Comparison of ENCODE assay signal across 8 cellular contexts in genomic region chr1:183609313-183609712, GRCh38. TPM values are rescaled to one million over a fixed set of nuclear protein-coding genes. Genes with fewer than 3 reads are reported as not detected.
A peak's percentile ranks its signal among the peaks of the same experiment; 100 is the strongest.
DNase-seq lines count a peak whose midpoint lies in the region; ATAC-seq, FAIRE-seq and TF ChIP-seq lines count a peak whose summit lies in the region.

No MANE protein-coding gene starts in this region.

- peak; percentile 87 for DNase-seq in EH (ENCODE audit: low read depth)
- peak; percentile 20 for DNase-seq in NCI-H146 (lab: John Stamatoyannopoulos, UW)
- no peak for DNase-seq in GM12878 (ENCODE audit: low read depth, low spot score)
- peak; percentile 87 for DNase-seq in kidney tubule cell (ENCODE audit: low spot score)
- DNase-seq in thyroid gland = peak in 1 of 2 donors; percentile 21
- DNase-seq in HTR-8/SVneo (ENCODE audit: insufficient read length, low spot score) = no peak

- intact Hi-C loops in GM12878 (cut with micrococcal nuclease; ENCODE audit: unreplicated experiment) = loop anchor here (1.0 to 5.0 kb wide), 3 partner anchors 13 to 307 kb away; partner anchors contain the start of gene SMG7
- intact Hi-C loops in thyroid gland (cut with DNase I) = no loop called here

- H3K9me3 ChIP-seq in GM12878 (replicated peaks; ENCODE audit: control insufficient read depth, insufficient read depth, low read length) = no peaks in the 10 kb centered on the region
- no peaks in the 10 kb centered on the region for H3K9me3 ChIP-seq in thyroid gland

- in situ Hi-C loops in GM12878 (cut with MboI) = no loop called here

- peak overlapping the region; percentile 53 for H3K27ac ChIP-seq in GM12878 (ENCODE audit: control insufficient read depth, insufficient read depth)
- H3K27ac ChIP-seq in thyroid gland = peak overlapping the region in 2 of 3 donors; percentile 44 to 54

- BruUV-seq in GM12878 (replicated peaks; lab: Mats Ljungman, UMichigan) = no TSS peak

- no peak overlapping the region for H3K9ac ChIP-seq in GM12878 (ENCODE audit: control insufficient read depth, insufficient read depth, low read length)

- H3K4me2 ChIP-seq in GM12878 (ENCODE audit: control insufficient read depth, insufficient read depth) = peak overlapping the region; percentile 46

- H3K36me3 ChIP-seq in GM12878 (ENCODE audit: control insufficient read depth in 2 of 2, insufficient read depth in 2 of 2, low read length in 1 of 2) (no peaks in the 10 kb centered on the region), thyroid gland (no peaks in the 10 kb centered on the region)

- peak overlapping the region; percentile 88 for H2AFZ ChIP-seq in GM12878 (ENCODE audit: control insufficient read depth, low read depth, low read length)

- TF ChIP-seq RAD21 in GM12878 (IDR thresholded peaks at IDR 0.05; ENCODE audit: insufficient read depth, low read depth, low read length) = peak; percentile 70

- TF ChIP-seq CTCF in GM12878 (IDR thresholded peaks at IDR 0.05 in 2 of 3, conservative IDR thresholded peaks at IDR 0.05 in 1 of 3; ENCODE audit: control insufficient read depth in 2 of 3, extremely low read depth in 1 of 3, insufficient read depth in 1 of 3, low read depth in 3 of 3, low read length in 3 of 3) (peak; percentile 69 to 76 (median 72)), thyroid gland (IDR thresholded peaks at IDR 0.05) (peak in 2 of 6 experiments; percentile 11 to 15)

- POLR2A ChIA-PET in GM12878 (lab: Charles Lee) = interaction anchor here (0.6 to 9.4 kb wide), 6 partner anchors 11 to 224 kb away, joined by 3 to 199 read pairs (median 4); partner anchors contain the start of genes ARPC5 and NCF2

- WGBS in GM12878 (ENCODE audit: insufficient coverage, insufficient replicate concordance, low lambda C conversion rate, missing lambda C conversion rate) = 0% methylated on average over 5 of the region's 5 CpGs
- WGBS in thyroid gland, 2 donors = 56 to 59% methylated on average over 5 of the region's 5 CpGs

- H3K4me3 ChIP-seq in GM12878 (no peak overlapping the region), thyroid gland (replicated peaks in 1 of 3) (no peak overlapping the region)

- H3K79me2 ChIP-seq in GM12878 (ENCODE audit: control insufficient read depth, insufficient read depth, low read length) = no peaks in the 10 kb centered on the region

- H4K20me1 ChIP-seq in GM12878 (ENCODE audit: control insufficient read depth, insufficient read depth) = no peaks in the 10 kb centered on the region

- RAD21 ChIA-PET in GM12878 (lab: Charles Lee; ENCODE audit: unreplicated experiment) = interaction anchor here (0.7 to 6.1 kb wide), 16 partner anchors 10 to 306 kb away, joined by 3 to 69 read pairs (median 13); partner anchors contain the start of genes APOBEC4 and NCF2

- no peak for TF ChIP-seq POLR2A in GM12878 (IDR thresholded peaks at IDR 0.05; ENCODE audit: low read depth, low read length)
- no peak for TF ChIP-seq POLR2A in thyroid gland (IDR thresholded peaks at IDR 0.05)

- SMC1A ChIA-PET in GM12878 (lab: Charles Lee; ENCODE audit: uncharacterized antibody, unreplicated experiment) = interaction anchor here (0.5 to 12.6 kb wide), 18 partner anchors 9 to 431 kb away, joined by 3 to 363 read pairs (median 6); partner anchors contain the start of genes APOBEC4, ARPC5 and NCF2

- ATAC-seq in GM21723 (IDR thresholded peaks at IDR 0.05; ENCODE audit: unreplicated experiment) (peak; percentile 36), GM12878 (peak; percentile 62), HG02973 (IDR thresholded peaks at IDR 0.05; ENCODE audit: unreplicated experiment) (no peak)

- CTCF ChIA-PET in GM12878 (lab: Yijun Ruan, JAX) = interaction anchor here (0.8 to 9.8 kb wide), 20 partner anchors 8 to 332 kb away, joined by 3 to 152 read pairs (median 8); partner anchors contain the start of gene NCF2

- no peaks in the 10 kb centered on the region for H3K27me3 ChIP-seq in GM12878 (replicated peaks in 1 of 2; ENCODE audit: control insufficient read depth in 2 of 2, insufficient read depth in 2 of 2, low read length in 1 of 2)
- H3K27me3 ChIP-seq in thyroid gland = no peaks in the 10 kb centered on the region

- H3K4me1 ChIP-seq in GM12878 (ENCODE audit: control insufficient read depth, insufficient read depth, low read length) (peaks cover 46% of the 10 kb centered on the region), thyroid gland (peaks cover 0 to 8% of the 10 kb centered on the region in 2 donors)

- peak in 1 of 2 experiments; percentile 57; a peak in 1 of 4 replicates for TF ChIP-seq EP300 in GM12878 (IDR thresholded peaks at IDR 0.05; ENCODE audit: borderline replicate concordance in 1 of 2, control insufficient read depth in 1 of 2, low read depth in 2 of 2, low read length in 2 of 2)

- no peak for FAIRE-seq in GM12878 (lab: Jason Lieb, UNC)
- no peak for FAIRE-seq in HTR-8/SVneo (lab: Jason Lieb, UNC)

TF ChIP-seq in GM12878, 131 proteins besides CTCF, POLR2A, EP300 and RAD21 (continues in another document):
- TF ChIP-seq BMI1 (IDR thresholded peaks at IDR 0.05; ENCODE audit: borderline replicate concordance) (no peak), POU2F2 (IDR thresholded peaks at IDR 0.05; ENCODE audit: borderline replicate concordance, low read depth, low read length) (peak; percentile 61; the same call in 1 of the 3 replicates), GATAD2B (conservative IDR thresholded peaks at IDR 0.05; ENCODE audit: low read depth) (no peak), POLR2AphosphoS5 (IDR thresholded peaks at IDR 0.05; ENCODE audit: low read length) (no peak)

RNA-seq across cellular contexts. Expression of gene NCF2, which starts 19.1 kb away (rescaled TPM):
- total RNA-seq in GM12878 (2013; cell fraction: nucleolus; rRNA removed) = 173 and 175 TPM in 2 replicates
- total RNA-seq in GM12878 (2014; rRNA removed) (85.5 and 99.5 TPM in 2 replicates), GM12878 (2014; rRNA removed; fragmentation: Illumina TruSeq; extraction: Trizol) (95.7 and 98.4 TPM in 2 replicates), GM12878 (2021) (68.8 and 71.1 TPM in 2 replicates), thyroid gland (1 to 10 TPM; 3.5 to 9.8 (median 4.5) TPM)
- 19.4 TPM for polyA plus RNA-seq in GM12878 (2011; ENCODE audit: low read depth)
- polyA plus RNA-seq in GM12878 (2011; rRNA removed) (256 and 273 TPM in 2 replicates), GM12878 (2014; fragmentation: Illumina TruSeq; extraction: Trizol) (96.9 and 98.4 TPM in 2 replicates), GM12878 (2014; fragmentation: Nextera tagmentation; extraction: Ambion mirVana) (10 to 100 TPM; 31.4 to 61.2 TPM), GM12878 (2014; rRNA removed) (82.0 and 91.3 TPM in 2 replicates), GM12878 (2016; fragmentation: Nextera tagmentation; extraction: Ambion mirVana) (10 to 100 TPM; 43.4 to 49.1 TPM)
- polyA plus RNA-seq in GM12878 (2011; cell fraction: cytosol; rRNA removed) = 202 and 240 TPM in 2 replicates
- polyA plus RNA-seq in GM12878 (2011; cell fraction: nucleus; rRNA removed) = 192 and 214 TPM in 2 replicates
- polyA plus RNA-seq in GM12878 (2012) = 24.9 and 29.9 TPM in 2 replicates
- 214 and 342 TPM in 2 replicates for polyA minus RNA-seq in GM12878 (2011; rRNA and poly(A)+ RNA removed)
- 62.0 and 76.6 TPM in 2 replicates for polyA minus RNA-seq in GM12878 (2011; cell fraction: cytosol; rRNA and poly(A)+ RNA removed)
- polyA minus RNA-seq in GM12878 (2011; cell fraction: nucleus; rRNA and poly(A)+ RNA removed) = 58.5 and 84.8 TPM in 2 replicates

RNA-seq across cellular contexts. Expression of gene ARPC5, which starts 26.3 kb away (rescaled TPM):
- total RNA-seq in GM12878 (2013; cell fraction: nucleolus; rRNA removed) = 63.2 and 67.3 TPM in 2 replicates
- total RNA-seq in GM12878 (2014; rRNA removed) (306 and 348 TPM in 2 replicates), GM12878 (2014; rRNA removed; fragmentation: Illumina TruSeq; extraction: Trizol) (313 and 325 TPM in 2 replicates), GM12878 (2021) (281 and 291 TPM in 2 replicates), thyroid gland (100 to 1,000 TPM in 2 of 4 donors, 10 to 100 TPM in 2; 70.5 to 158 (median 95.7) TPM)
- polyA plus RNA-seq in GM12878 (2011; ENCODE audit: low read depth) = 98.1 TPM
- polyA plus RNA-seq in GM12878 (2011; rRNA removed) (469 and 611 TPM in 2 replicates), GM12878 (2014; fragmentation: Illumina TruSeq; extraction: Trizol) (296 and 313 TPM in 2 replicates), GM12878 (2014; fragmentation: Nextera tagmentation; extraction: Ambion mirVana) (100 to 1,000 TPM; 246 to 274 TPM), GM12878 (2014; rRNA removed) (238 and 284 TPM in 2 replicates), GM12878 (2016; fragmentation: Nextera tagmentation; extraction: Ambion mirVana) (100 to 1,000 TPM; 752 to 784 TPM)
- 138 and 175 TPM in 2 replicates for polyA plus RNA-seq in GM12878 (2011; cell fraction: cytosol; rRNA removed)
- polyA plus RNA-seq in GM12878 (2011; cell fraction: nucleus; rRNA removed) = 86.4 and 101 TPM in 2 replicates
- 217 and 241 TPM in 2 replicates for polyA plus RNA-seq in GM12878 (2012)
- 90.1 and 117 TPM in 2 replicates for polyA minus RNA-seq in GM12878 (2011; rRNA and poly(A)+ RNA removed)
- polyA minus RNA-seq in GM12878 (2011; cell fraction: cytosol; rRNA and poly(A)+ RNA removed) = 118 and 126 TPM in 2 replicates
- 47.9 and 94.0 TPM in 2 replicates for polyA minus RNA-seq in GM12878 (2011; cell fraction: nucleus; rRNA and poly(A)+ RNA removed)

RNA-seq across cellular contexts. Expression of gene APOBEC4, which starts 43.8 kb away (rescaled TPM):
- not detected in 2 replicates for total RNA-seq in GM12878 (2013; cell fraction: nucleolus; rRNA removed)
- 0.06 TPM in 1 of 2 replicates, not detected in the other for total RNA-seq in GM12878 (2014; rRNA removed)
- not detected in 2 replicates for total RNA-seq in GM12878 (2014; rRNA removed; fragmentation: Illumina TruSeq; extraction: Trizol)
- total RNA-seq in GM12878 (2021) = not detected in 2 replicates
- not detected for polyA plus RNA-seq in GM12878 (2011; ENCODE audit: low read depth)
- 0.03 and 0.07 TPM in 2 replicates for polyA plus RNA-seq in GM12878 (2011; rRNA removed)
- not detected in 2 replicates for polyA plus RNA-seq in GM12878 (2011; cell fraction: cytosol; rRNA removed)
- 0.03 TPM in 1 of 2 replicates, not detected in the other for polyA plus RNA-seq in GM12878 (2011; cell fraction: nucleus; rRNA removed)
- polyA plus RNA-seq in GM12878 (2012) = 0.04 and 0.09 TPM in 2 replicates
- 0.04 and 0.13 TPM in 2 replicates for polyA plus RNA-seq in GM12878 (2014; fragmentation: Illumina TruSeq; extraction: Trizol)
- polyA plus RNA-seq in GM12878 (2014; fragmentation: Nextera tagmentation; extraction: Ambion mirVana) = under 1 TPM in 1 of 2 experiments, not detected in 1; 0.05 TPM
- not detected in 2 replicates for polyA plus RNA-seq in GM12878 (2014; rRNA removed)
- under 1 TPM in 1 of 2 experiments, not detected in 1; 0.25 TPM for polyA plus RNA-seq in GM12878 (2016; fragmentation: Nextera tagmentation; extraction: Ambion mirVana)
- not detected in 2 replicates for polyA minus RNA-seq in GM12878 (2011; rRNA and poly(A)+ RNA removed)
- polyA minus RNA-seq in GM12878 (2011; cell fraction: cytosol; rRNA and poly(A)+ RNA removed) = not detected in 2 replicates
- polyA minus RNA-seq in GM12878 (2011; cell fraction: nucleus; rRNA and poly(A)+ RNA removed) = 0.19 and 0.36 TPM in 2 replicates
- not detected for total RNA-seq in thyroid gland

Comparison
In these comparisons a context has a peak if more than half of its experiments do, and no peak if none do; other contexts are left out.
1. DNase-seq: peak in EH (single experiment), NCI-H146 (single experiment) and kidney tubule cell (single experiment); none in GM12878 (single experiment) and HTR-8/SVneo (single experiment).
2. RNA of gene NCF2, which starts 19.1 kb away (total RNA-seq): 68.8 to 175 TPM in GM12878; 3.5 to 9.8 TPM in thyroid gland; every median in the first group is over 4 times any median in the second.